ENCODE assay signal across 1 cellular context in the genomic region with DNA sequence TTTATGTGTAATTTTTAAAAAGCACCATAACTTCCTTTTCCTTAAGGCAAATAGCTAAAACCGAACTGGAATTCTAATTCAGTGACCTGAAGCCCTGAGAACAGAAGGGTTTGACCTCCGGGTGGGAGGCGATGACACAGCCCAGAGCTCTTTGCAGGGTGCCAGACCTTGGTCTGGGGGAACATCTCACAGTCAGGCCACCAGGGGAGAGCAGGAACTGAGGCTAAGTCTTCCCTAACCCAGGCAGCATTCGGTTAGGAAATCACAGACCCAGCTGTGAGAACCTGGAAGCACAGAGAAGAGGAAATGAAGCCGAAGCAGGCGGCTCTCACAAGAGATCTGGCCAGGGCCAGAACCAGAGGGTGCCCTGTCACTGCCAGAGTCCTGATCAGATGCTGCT.
TF ChIP-seq lines count a peak whose summit lies in the region.

No MANE protein-coding gene starts in this region.

TF ChIP-seq in WTC11, 78 proteins besides CTCF, POLR2A, EP300 and RAD21 (continued from another document):
- TF ChIP-seq, protein P1, sequence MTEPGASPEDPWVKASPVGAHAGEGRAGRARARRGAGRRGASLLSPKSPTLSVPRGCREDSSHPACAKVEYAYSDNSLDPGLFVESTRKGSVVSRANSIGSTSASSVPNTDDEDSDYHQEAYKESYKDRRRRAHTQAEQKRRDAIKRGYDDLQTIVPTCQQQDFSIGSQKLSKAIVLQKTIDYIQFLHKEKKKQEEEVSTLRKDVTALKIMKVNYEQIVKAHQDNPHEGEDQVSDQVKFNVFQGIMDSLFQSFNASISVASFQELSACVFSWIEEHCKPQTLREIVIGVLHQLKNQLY (CRISPR knock-in tag; IDR thresholded peaks at IDR 0.05): no peak
- peak; percentile 65; the same call in 1 of the 2 replicates for TF ChIP-seq ZNF423 (CRISPR knock-in tag; IDR thresholded peaks at IDR 0.05)
- TF ChIP-seq TEAD4 (CRISPR knock-in tag; IDR thresholded peaks at IDR 0.05): no peak
- no peak for TF ChIP-seq TP53 (CRISPR knock-in tag; IDR thresholded peaks at IDR 0.05)
